In genomic region chr6:44485601-44486000, GRCh38 we compare ENCODE assay signal across 14 cellular contexts.
"Had no signal": no experiment of that assay in that cellular context is flagged by ENCODE, and none has a peak within 500 bp of the region (broad histone marks: within the 10 kb centered on the region; RNA-seq: fewer than 3 reads in every experiment).

No MANE protein-coding gene starts in this region.

- H3K4me3 Mint-ChIP-seq: activated T-cell treated with anti-CD3 and anti-CD28 coated beads, Interleukin-2, amount 50 U/mL, for 4 hours; stimulated activated effector memory CD8-positive, alpha-beta T cell treated with anti-CD3 and anti-CD28 coated beads, Interleukin-12 subunit alpha, Interleukin-12 subunit beta, amount 100 ng/mL, for 72 hours had no signal

- H3K4me1 Mint-ChIP-seq: stimulated activated effector memory CD8-positive, alpha-beta T cell treated with anti-CD3 and anti-CD28 coated beads, Interleukin-12 subunit alpha, Interleukin-12 subunit beta, amount 100 ng/mL, for 72 hours had no signal

- H3K36me3 Mint-ChIP-seq: stimulated activated effector memory CD8-positive, alpha-beta T cell treated with anti-CD3 and anti-CD28 coated beads, Interleukin-12 subunit alpha, Interleukin-12 subunit beta, amount 100 ng/mL, for 72 hours had no signal

- H3K27ac ChIP-seq: coronary artery, lower lobe of right lung, right atrium auricular region, tibial artery, vagina had no signal

- H3K9me3 ChIP-seq: lower lobe of right lung, right atrium auricular region, tibial artery, vagina had no signal

- H3K36me3 ChIP-seq: lower lobe of right lung, right atrium auricular region, tibial artery, vagina had no signal

- H3K4me1 ChIP-seq: lower lobe of right lung had no signal

- H3K27ac Mint-ChIP-seq: stimulated activated effector memory CD8-positive, alpha-beta T cell treated with anti-CD3 and anti-CD28 coated beads, Interleukin-12 subunit alpha, Interleukin-12 subunit beta, amount 100 ng/mL, for 72 hours had no signal

- H3K27me3 ChIP-seq: right atrium auricular region, vagina had no signal

- H3K4me3 ChIP-seq: coronary artery, lower lobe of right lung, right atrium auricular region, skin epidermis, tibial artery, vagina had no signal

- ATAC-seq: activated T-cell treated with anti-CD3 and anti-CD28 coated beads, Interleukin-2, amount 50 U/mL, for 4 hours; lower lobe of right lung; stimulated activated effector memory CD8-positive, alpha-beta T cell treated with anti-CD3 and anti-CD28 coated beads, Interleukin-12 subunit alpha, Interleukin-12 subunit beta, amount 100 ng/mL, for 72 hours had no signal

- DNase-seq: activated CD4-positive, alpha-beta T cell treated with anti-CD3 and anti-CD28 coated beads for 1 hour; activated CD4-positive, alpha-beta T cell treated with anti-CD3 and anti-CD28 coated beads, Interleukin-2, amount 50 U/mL, for 48 hours; activated T-cell treated with anti-CD3 and anti-CD28 coated beads, Interleukin-2, amount 50 U/mL, for 4 hours; aorta; effector CD4-positive, alpha-beta T cell; hypothalamus; lower lobe of right lung; midbrain; tibial artery had no signal

- H3K9me3 Mint-ChIP-seq: activated T-cell treated with anti-CD3 and anti-CD28 coated beads, Interleukin-2, amount 50 U/mL, for 4 hours; stimulated activated effector memory CD8-positive, alpha-beta T cell treated with anti-CD3 and anti-CD28 coated beads, Interleukin-12 subunit alpha, Interleukin-12 subunit beta, amount 100 ng/mL, for 72 hours had no signal
